1 cellular context compared by ENCODE assay signal in genomic region chr18:63562284-63562683, GRCh38.
TF ChIP-seq lines count a peak whose summit lies in the region.

No MANE protein-coding gene starts in this region.

TF ChIP-seq in GM12878, 131 proteins besides CTCF, POLR2A, EP300 and RAD21 (continued from another document and continues in another):
- TF ChIP-seq WRNIP1 (IDR thresholded peaks at IDR 0.05; ENCODE audit: borderline replicate concordance, low read depth, low read length) (no peak), HDAC2 (IDR thresholded peaks at IDR 0.05) (no peak), NRF1 (conservative IDR thresholded peaks at IDR 0.05; ENCODE audit: low read depth, low read length) (no peak), MXI1 (IDR thresholded peaks at IDR 0.05; ENCODE audit: low read depth, low read length) (no peak), CEBPZ (IDR thresholded peaks at IDR 0.05; ENCODE audit: low read depth, low read length) (no peak), FOXK2 (IDR thresholded peaks at IDR 0.05) (no peak), NR2F1 (conservative IDR thresholded peaks at IDR 0.05) (0 out of 2 replicates have a peak, but pooled peaks have one; percentile 23), ZNF687 (IDR thresholded peaks at IDR 0.05) (no peak), IRF3 (IDR thresholded peaks at IDR 0.05) (no peak), NKRF (conservative IDR thresholded peaks at IDR 0.05) (no peak), EGR1 (IDR thresholded peaks at IDR 0.05; ENCODE audit: borderline replicate concordance in 1 of 2, low read depth in 2 of 2, low read length in 2 of 2) (no peak), ELK1 (IDR thresholded peaks at IDR 0.05; ENCODE audit: low read depth, low read length) (no peak), ATF2 (IDR thresholded peaks at IDR 0.05; ENCODE audit: low read length) (no peak), MTA3 (IDR thresholded peaks at IDR 0.05; ENCODE audit: borderline replicate concordance, low read length) (no peak), SMAD5 (IDR thresholded peaks at IDR 0.05; ENCODE audit: low read depth) (no peak), MYB (IDR thresholded peaks at IDR 0.05; ENCODE audit: borderline replicate concordance, low read depth, low read length) (no peak), IRF5 (IDR thresholded peaks at IDR 0.05; ENCODE audit: borderline replicate concordance) (no peak), SUZ12 (IDR thresholded peaks at IDR 0.05; ENCODE audit: unreplicated experiment) (no peak), ZNF622 (IDR thresholded peaks at IDR 0.05) (no peak), SPI1 (IDR thresholded peaks at IDR 0.05; ENCODE audit: borderline replicate concordance, insufficient read depth, low read depth, low read length) (peak; percentile 86), ASH2L (IDR thresholded peaks at IDR 0.05; ENCODE audit: borderline replicate concordance, low read depth) (no peak), MEF2A (IDR thresholded peaks at IDR 0.05; ENCODE audit: insufficient read depth, low read depth, low read length) (peak; percentile 71; the same call in 1 of the 2 replicates), CHD2 (IDR thresholded peaks at IDR 0.05; ENCODE audit: borderline replicate concordance, low read depth, low read length) (no peak), RBBP5 (conservative IDR thresholded peaks at IDR 0.05) (no peak), SMC3 (IDR thresholded peaks at IDR 0.05; ENCODE audit: borderline replicate concordance, low read length) (no peak), CBX5 (IDR thresholded peaks at IDR 0.05; ENCODE audit: low read depth) (no peak), FOS (IDR thresholded peaks at IDR 0.05; ENCODE audit: borderline replicate concordance, extremely low read depth, insufficient read length) (no peak), IRF4 (IDR thresholded peaks at IDR 0.05; ENCODE audit: low read depth, low read length) (peak; percentile 66; the same call in 1 of the 2 replicates), POLR2AphosphoS2 (IDR thresholded peaks at IDR 0.05; ENCODE audit: low read depth, low read length) (no peak), BHLHE40 (IDR thresholded peaks at IDR 0.05; ENCODE audit: borderline replicate concordance in 1 of 2, low read depth in 2 of 2, low read length in 1 of 2) (no peak), CBX3 (IDR thresholded peaks at IDR 0.05; ENCODE audit: borderline replicate concordance, low read depth) (no peak), CBFB (IDR thresholded peaks at IDR 0.05; ENCODE audit: low read depth) (no peak), EZH2 (IDR thresholded peaks at IDR 0.05; ENCODE audit: borderline replicate concordance, control insufficient read depth, low read depth, low read length) (no peak), KAT2A (conservative IDR thresholded peaks at IDR 0.05; ENCODE audit: control insufficient read depth, low read depth, low read length) (no peak), EED (IDR thresholded peaks at IDR 0.05; ENCODE audit: low read depth) (peak; percentile 70; the same call in 1 of the 2 replicates), GATAD2B (conservative IDR thresholded peaks at IDR 0.05; ENCODE audit: low read depth) (no peak), DPF2 (IDR thresholded peaks at IDR 0.05) (0 out of 2 replicates have a peak, but pooled peaks have one; percentile 24), YY1 (IDR thresholded peaks at IDR 0.05; ENCODE audit: low read depth, low read length) (no peak), REST (IDR thresholded peaks at IDR 0.05; ENCODE audit: low read depth, low read length) (peak; percentile 57; the same call in 1 of the 2 replicates), SUPT20H (IDR thresholded peaks at IDR 0.05; ENCODE audit: borderline replicate concordance, control insufficient read depth, low read depth, low read length) (no peak), MTA2 (IDR thresholded peaks at IDR 0.05; ENCODE audit: low read depth) (no peak), PKNOX1 (IDR thresholded peaks at IDR 0.05) (peak; percentile 62)
